ENCODE assay signal across 22 cellular contexts in genomic region chr17:41131979-41132378, GRCh38. TPM values are rescaled to one million over a fixed set of nuclear protein-coding genes. Genes with fewer than 3 reads are reported as not detected.
DNase-seq lines count a peak whose midpoint lies in the region; ATAC-seq and TF ChIP-seq lines count a peak whose summit lies in the region.
"Had no signal": no experiment of that assay in that cellular context is flagged by ENCODE, and none has a peak within 500 bp of the region (broad histone marks: within the 10 kb centered on the region; RNA-seq: fewer than 3 reads in every experiment).

No MANE protein-coding gene starts in this region.

- peaks cover 0 to under 1% of the 10 kb centered on the region in 2 donors for H3K9me3 Mint-ChIP-seq in activated T-cell treated with anti-CD3 and anti-CD28 coated beads, Interleukin-2, amount 50 U/mL, for 72 hours
- H3K9me3 Mint-ChIP-seq in type B pancreatic cell, result peaks cover 9% of the 10 kb centered on the region
- H3K9me3 Mint-ChIP-seq in CD4-positive, alpha-beta memory T cell, result peaks cover 0 to 7% (median 1%) of the 10 kb centered on the region in 8 donors
- H3K9me3 Mint-ChIP-seq: activated T-helper 2 cell treated with anti-CD3 and anti-CD28 coated beads, Interferon-gamma antibody, Interleukin-2, Interleukin-4, amounts not matched to agents 10 μg/mL and 5 μg/mL and 100 μg/mL, durations not matched to agents 14 hours and 24 hours and 36 hours had no signal

- no peak for TF ChIP-seq CTCF in type B pancreatic cell (conservative IDR thresholded peaks at IDR 0.05)

- POLR2A ChIA-PET in CD4-positive, alpha-beta memory T cell (lab: Charles Lee; ENCODE audit: partially characterized antibody), result interaction anchor here (0.9 to 2.7 kb wide), 3 partner anchors 10 to 177 kb away, joined by 3 to 14 read pairs (median 4); partner anchors contain the start of gene KRTAP16-1

- peak overlapping the region; percentile 63 for H3K27ac Mint-ChIP-seq in activated T-cell treated with anti-CD3 and anti-CD28 coated beads, Interleukin-2, amount 50 U/mL, for 72 hours
- peak overlapping the region; percentile 22 for H3K27ac Mint-ChIP-seq in type B pancreatic cell
- H3K27ac Mint-ChIP-seq in CD4-positive, alpha-beta memory T cell, result peak overlapping the region in 2 of 7 donors; percentile 54 to 80
- H3K27ac Mint-ChIP-seq: activated T-helper 2 cell treated with anti-CD3 and anti-CD28 coated beads, Interferon-gamma antibody, Interleukin-2, Interleukin-4, amounts not matched to agents 10 μg/mL and 5 μg/mL and 100 μg/mL, durations not matched to agents 14 hours and 24 hours and 36 hours; IgD-negative memory B cell; progenitor cell of endocrine pancreas had no signal

- H3K4me1 ChIP-seq in CD4-positive, alpha-beta memory T cell (ENCODE audit: insufficient read depth, low read length), result peaks cover 22% of the 10 kb centered on the region
- H3K4me1 ChIP-seq: esophagus muscularis mucosa had no signal

- CTCF ChIA-PET in CD4-positive, alpha-beta memory T cell (lab: Charles Lee; ENCODE audit: partially characterized antibody), result interaction anchor here (2.6 kb wide), 1 partner anchor 190 kb away, joined by 11 read pairs; no protein-coding TSS in a partner anchor

- no peaks in the 10 kb centered on the region for H3K27me3 Mint-ChIP-seq in activated T-cell treated with anti-CD3 and anti-CD28 coated beads, Interleukin-2, amount 50 U/mL, for 72 hours (ENCODE audit: low read depth)
- no peaks in the 10 kb centered on the region for H3K27me3 Mint-ChIP-seq in type B pancreatic cell
- H3K27me3 Mint-ChIP-seq in CD4-positive, alpha-beta memory T cell, result no peaks in the 10 kb centered on the region
- H3K27me3 Mint-ChIP-seq: IgD-negative memory B cell, progenitor cell of endocrine pancreas had no signal

- intact Hi-C loops in CD4-positive, alpha-beta memory T cell (cut with micrococcal nuclease), result no loop called here

- DNase-seq in activated T-cell treated with anti-CD3 and anti-CD28 coated beads, Interleukin-2, amount 50 U/mL, for 72 hours, result no peak
- DNase-seq in activated T-cell treated with anti-CD3 and anti-CD28 coated beads, Interleukin-2, amount 50 U/mL, for 48 hours, result no peak
- DNase-seq in NCI-H226 (peak; percentile 88), epithelial cell of prostate (ENCODE audit: low read depth, low spot score) (peak; percentile 67), type B pancreatic cell (ENCODE audit: extremely low spot score, unreplicated experiment) (no peak)
- DNase-seq in CD4-positive, alpha-beta memory T cell, result no peak
- DNase-seq: ACHN; activated CD4-positive, alpha-beta T cell treated with anti-CD3 and anti-CD28 coated beads, Interleukin-2, amount 50 U/mL, for 48 hours; anterior cingulate cortex; cortex of kidney; GF-D8; hippocampal formation; naive thymus-derived CD4-positive, alpha-beta T cell; NCI-H1105 had no signal

- no peak overlapping the region for H3K4me3 Mint-ChIP-seq in activated T-cell treated with anti-CD3 and anti-CD28 coated beads, Interleukin-2, amount 50 U/mL, for 72 hours
- no peak overlapping the region for H3K4me3 Mint-ChIP-seq in type B pancreatic cell
- H3K4me3 Mint-ChIP-seq in CD4-positive, alpha-beta memory T cell, result peak overlapping the region in 2 of 8 donors; percentile 14 to 19
- H3K4me3 Mint-ChIP-seq: IgD-negative memory B cell had no signal

- no peak for ATAC-seq in activated T-cell treated with anti-CD3 and anti-CD28 coated beads, Interleukin-2, amount 50 U/mL, for 72 hours (replicated peaks in 1 of 2)
- ATAC-seq in GM21367 (IDR thresholded peaks at IDR 0.05; ENCODE audit: unreplicated experiment), result no peak
- ATAC-seq in HG03571 (IDR thresholded peaks at IDR 0.05; ENCODE audit: unreplicated experiment), result no peak
- ATAC-seq: naive thymus-derived CD4-positive, alpha-beta T cell had no signal

- H3K4me1 Mint-ChIP-seq in activated T-cell treated with anti-CD3 and anti-CD28 coated beads, Interleukin-2, amount 50 U/mL, for 72 hours (ENCODE audit: low read depth), result peaks cover 28% of the 10 kb centered on the region
- H3K4me1 Mint-ChIP-seq in type B pancreatic cell (ENCODE audit: unreplicated experiment), result no peaks in the 10 kb centered on the region
- peaks cover 0 to 66% (median 32%) of the 10 kb centered on the region in 4 donors for H3K4me1 Mint-ChIP-seq in CD4-positive, alpha-beta memory T cell

- no peaks in the 10 kb centered on the region for H3K9me3 ChIP-seq in CD4-positive, alpha-beta memory T cell (ENCODE audit: control insufficient read depth in 1 of 2, low read length in 2 of 2)

- no peaks in the 10 kb centered on the region for H3K36me3 Mint-ChIP-seq in activated T-cell treated with anti-CD3 and anti-CD28 coated beads, Interleukin-2, amount 50 U/mL, for 72 hours (ENCODE audit: insufficient read depth in 2 of 2)
- H3K36me3 Mint-ChIP-seq in type B pancreatic cell, result no peaks in the 10 kb centered on the region
- H3K36me3 Mint-ChIP-seq in CD4-positive, alpha-beta memory T cell, result no peaks in the 10 kb centered on the region
- H3K36me3 Mint-ChIP-seq: IgD-negative memory B cell had no signal

- H3K27ac ChIP-seq in epithelial cell of prostate, result peak overlapping the region; percentile 69
- no peak overlapping the region for H3K27ac ChIP-seq in CD4-positive, alpha-beta memory T cell (ENCODE audit: low read depth, low read length)
- H3K27ac ChIP-seq: esophagus muscularis mucosa had no signal

- no peak overlapping the region for H3K4me3 ChIP-seq in CD4-positive, alpha-beta memory T cell (ENCODE audit: low read length in 2 of 2)
- H3K4me3 ChIP-seq: esophagus muscularis mucosa had no signal

- H3K27me3 ChIP-seq in CD4-positive, alpha-beta memory T cell (ENCODE audit: insufficient read depth, low read length), result no peaks in the 10 kb centered on the region
- H3K27me3 ChIP-seq: esophagus muscularis mucosa had no signal

- no peaks in the 10 kb centered on the region for H3K36me3 ChIP-seq in CD4-positive, alpha-beta memory T cell (ENCODE audit: insufficient read depth, low read length)
- H3K36me3 ChIP-seq: esophagus muscularis mucosa had no signal

RNA-seq across cellular contexts. Expression of gene KRTAP4-12, which starts 8.0 kb away (rescaled TPM):
- total RNA-seq in activated T-cell treated with anti-CD3 and anti-CD28 coated beads, Interleukin-2, amount 50 U/mL, for 72 hours, result not detected
- not detected in 2 replicates for total RNA-seq in type B pancreatic cell (ENCODE audit: low replicate concordance)
- total RNA-seq in CD4-positive, alpha-beta memory T cell, result not detected
- polyA plus RNA-seq in CD4-positive, alpha-beta memory T cell, result not detected
- total RNA-seq: activated T-helper 2 cell treated with anti-CD3 and anti-CD28 coated beads, Interferon-gamma antibody, Interleukin-2, Interleukin-4, amounts not matched to agents 10 μg/mL and 5 μg/mL and 100 μg/mL, durations not matched to agents 14 hours and 24 hours and 36 hours; esophagus muscularis mucosa; liver; naive thymus-derived CD4-positive, alpha-beta T cell; progenitor cell of endocrine pancreas; SK-MEL-5 had no signal
- polyA plus RNA-seq: IgD-negative memory B cell; liver; naive thymus-derived CD4-positive, alpha-beta T cell had no signal

RNA-seq across cellular contexts. Expression of gene KRTAP4-6, which starts 8.4 kb away (rescaled TPM):
- not detected for total RNA-seq in activated T-cell treated with anti-CD3 and anti-CD28 coated beads, Interleukin-2, amount 50 U/mL, for 72 hours
- not detected in 2 replicates for total RNA-seq in type B pancreatic cell (ENCODE audit: low replicate concordance)
- total RNA-seq in CD4-positive, alpha-beta memory T cell, result not detected
- under 1 TPM in 1 of 2 donors, not detected in 1; 0.24 TPM for polyA plus RNA-seq in CD4-positive, alpha-beta memory T cell
- total RNA-seq: activated T-helper 2 cell treated with anti-CD3 and anti-CD28 coated beads, Interferon-gamma antibody, Interleukin-2, Interleukin-4, amounts not matched to agents 10 μg/mL and 5 μg/mL and 100 μg/mL, durations not matched to agents 14 hours and 24 hours and 36 hours; esophagus muscularis mucosa; liver; naive thymus-derived CD4-positive, alpha-beta T cell; progenitor cell of endocrine pancreas; SK-MEL-5 had no signal
- polyA plus RNA-seq: IgD-negative memory B cell; liver; naive thymus-derived CD4-positive, alpha-beta T cell had no signal

RNA-seq across cellular contexts. Expression of gene KRTAP4-11, which starts 13.8 kb away (rescaled TPM):
- total RNA-seq in activated T-cell treated with anti-CD3 and anti-CD28 coated beads, Interleukin-2, amount 50 U/mL, for 72 hours, result not detected
- total RNA-seq in type B pancreatic cell (ENCODE audit: low replicate concordance), result not detected in 2 replicates
- total RNA-seq in CD4-positive, alpha-beta memory T cell, result not detected
- not detected for polyA plus RNA-seq in CD4-positive, alpha-beta memory T cell
- total RNA-seq: activated T-helper 2 cell treated with anti-CD3 and anti-CD28 coated beads, Interferon-gamma antibody, Interleukin-2, Interleukin-4, amounts not matched to agents 10 μg/mL and 5 μg/mL and 100 μg/mL, durations not matched to agents 14 hours and 24 hours and 36 hours; esophagus muscularis mucosa; liver; naive thymus-derived CD4-positive, alpha-beta T cell; progenitor cell of endocrine pancreas; SK-MEL-5 had no signal
- polyA plus RNA-seq: IgD-negative memory B cell; liver; naive thymus-derived CD4-positive, alpha-beta T cell had no signal

RNA-seq across cellular contexts. Expression of gene KRTAP4-5, which starts 17.6 kb away (rescaled TPM):
- not detected for total RNA-seq in activated T-cell treated with anti-CD3 and anti-CD28 coated beads, Interleukin-2, amount 50 U/mL, for 72 hours
- not detected in 2 replicates for total RNA-seq in type B pancreatic cell (ENCODE audit: low replicate concordance)
- total RNA-seq in CD4-positive, alpha-beta memory T cell, result not detected
- not detected for polyA plus RNA-seq in CD4-positive, alpha-beta memory T cell
- total RNA-seq: activated T-helper 2 cell treated with anti-CD3 and anti-CD28 coated beads, Interferon-gamma antibody, Interleukin-2, Interleukin-4, amounts not matched to agents 10 μg/mL and 5 μg/mL and 100 μg/mL, durations not matched to agents 14 hours and 24 hours and 36 hours; esophagus muscularis mucosa; liver; naive thymus-derived CD4-positive, alpha-beta T cell; progenitor cell of endocrine pancreas; SK-MEL-5 had no signal
- polyA plus RNA-seq: IgD-negative memory B cell; liver; naive thymus-derived CD4-positive, alpha-beta T cell had no signal

RNA-seq across cellular contexts. Expression of gene KRTAP4-9, which starts 26.8 kb away (rescaled TPM):
- not detected for total RNA-seq in activated T-cell treated with anti-CD3 and anti-CD28 coated beads, Interleukin-2, amount 50 U/mL, for 72 hours
- not detected in 2 replicates for total RNA-seq in type B pancreatic cell (ENCODE audit: low replicate concordance)
- not detected for total RNA-seq in CD4-positive, alpha-beta memory T cell
- polyA plus RNA-seq in CD4-positive, alpha-beta memory T cell, result not detected
- total RNA-seq: activated T-helper 2 cell treated with anti-CD3 and anti-CD28 coated beads, Interferon-gamma antibody, Interleukin-2, Interleukin-4, amounts not matched to agents 10 μg/mL and 5 μg/mL and 100 μg/mL, durations not matched to agents 14 hours and 24 hours and 36 hours; esophagus muscularis mucosa; liver; naive thymus-derived CD4-positive, alpha-beta T cell; progenitor cell of endocrine pancreas; SK-MEL-5 had no signal
- polyA plus RNA-seq: IgD-negative memory B cell; liver; naive thymus-derived CD4-positive, alpha-beta T cell had no signal

Comparison
In these comparisons a context has a peak if more than half of its experiments do, and no peak if none do; other contexts are left out.
1. DNase-seq: peak in NCI-H226 (single experiment) and epithelial cell of prostate (single experiment); none in activated T-cell treated with anti-CD3 and anti-CD28 coated beads, Interleukin-2, amount 50 U/mL, for 72 hours (0 of 2), activated T-cell treated with anti-CD3 and anti-CD28 coated beads, Interleukin-2, amount 50 U/mL, for 48 hours (0 of 2), type B pancreatic cell (single experiment) and CD4-positive, alpha-beta memory T cell (0 of 5).